Comparison of ENCODE assay signal across 8 cellular contexts in genomic region chr11:28108909-28109308, GRCh38. TPM values are rescaled to one million over a fixed set of nuclear protein-coding genes. Genes with fewer than 3 reads are reported as not detected.
DNase-seq lines count a peak whose midpoint lies in the region; ATAC-seq and TF ChIP-seq lines count a peak whose summit lies in the region.

No MANE protein-coding gene starts in this region.

- H3K27ac ChIP-seq in heart right ventricle (peak overlapping the region in 7 of 10 donors; percentile 63 to 91 (median 85)), ascending aorta (peak overlapping the region; percentile 84 to 87), lower lobe of right lung (peak overlapping the region; percentile 87), vagina (peak overlapping the region; percentile 76)

- DNase-seq in heart right ventricle: no peak
- no peak for DNase-seq in Right ventricle myocardium superior
- DNase-seq in ascending aorta (ENCODE audit: low spot score in 2 of 2): no peak
- DNase-seq in lower lobe of right lung: no peak
- no peak for DNase-seq in vagina (ENCODE audit: extremely low spot score in 2 of 2)
- DNase-seq in OCI-M2 (lab: John Stamatoyannopoulos, UW; ENCODE audit: unreplicated experiment): no peak
- DNase-seq in activated CD4-positive, CD25-positive, alpha-beta regulatory T cell treated with anti-CD3 and anti-CD28 coated beads, Interleukin-2, amount 50 U/mL, for 72 hours: no peak

- H3K9me3 ChIP-seq in heart right ventricle (no peaks in the 10 kb centered on the region), ascending aorta (no peaks in the 10 kb centered on the region), lower lobe of right lung (no peaks in the 10 kb centered on the region), vagina (no peaks in the 10 kb centered on the region)

- H3K4me1 ChIP-seq in heart right ventricle (peaks cover 0 to 45% (median 37%) of the 10 kb centered on the region in 9 donors), ascending aorta (peaks cover 4 to 15% of the 10 kb centered on the region in 2 donors), lower lobe of right lung (peaks cover 38% of the 10 kb centered on the region), vagina (peaks cover 34% of the 10 kb centered on the region)

- no peak for TF ChIP-seq POLR2A in vagina (IDR thresholded peaks at IDR 0.05)

- WGBS in heart right ventricle, 2 donors: 62 to 69% methylated on average over 3 of the region's 3 CpGs

- H3K36me3 ChIP-seq in heart right ventricle (peaks cover 0 to 9% (median 0%) of the 10 kb centered on the region in 9 donors), ascending aorta (peaks cover 0 to 3% of the 10 kb centered on the region in 2 donors), lower lobe of right lung (peaks cover 3% of the 10 kb centered on the region), vagina (peaks cover 0 to 3% of the 10 kb centered on the region in 2 donors)

- H3K4me3 ChIP-seq in heart right ventricle (peak overlapping the region; percentile 36 to 74 (median 59)), ascending aorta (peak overlapping the region; percentile 74 to 76), lower lobe of right lung (peak overlapping the region; percentile 63), vagina (peak overlapping the region; percentile 49 to 52)

- TF ChIP-seq CTCF in heart right ventricle (IDR thresholded peaks at IDR 0.05) (no peak), ascending aorta (IDR thresholded peaks at IDR 0.05) (no peak), lower lobe of right lung (IDR thresholded peaks at IDR 0.05) (no peak), vagina (IDR thresholded peaks at IDR 0.05) (no peak)

- ATAC-seq in heart right ventricle (no peak), Right ventricle myocardium superior (ENCODE audit: poor library complexity) (no peak), lower lobe of right lung (no peak), HG03457 (IDR thresholded peaks at IDR 0.05; ENCODE audit: unreplicated experiment) (no peak)

- intact Hi-C loops in heart right ventricle (cut with DNase I): loop anchor here in 4 of 10 donors (5.0 to 10.0 kb wide), 4 partner anchors 234 to 594 kb away; partner anchors contain the start of gene BDNF (in 2 of the 4)
- intact Hi-C loops in Right ventricle myocardium superior (cut with DNase I): no loop called here
- intact Hi-C loops in ascending aorta (cut with DNase I): loop anchor here (1.0 to 5.0 kb wide), 4 partner anchors 412 to 1157 kb away; partner anchors contain the start of gene LIN7C
- intact Hi-C loops in lower lobe of right lung (cut with DNase I): no loop called here
- intact Hi-C loops in vagina (cut with DNase I): loop anchor here (10.0 kb wide), 1 partner anchor 594 kb away; no protein-coding TSS in a partner anchor

- H3K27me3 ChIP-seq in heart right ventricle (no peaks in the 10 kb centered on the region), ascending aorta (no peaks in the 10 kb centered on the region), lower lobe of right lung (ENCODE audit: low read depth) (no peaks in the 10 kb centered on the region), vagina (no peaks in the 10 kb centered on the region)

RNA-seq across cellular contexts. Expression of gene METTL15, which starts 0.7 kb away (rescaled TPM):
- total RNA-seq in heart right ventricle (10 to 100 TPM in 9 of 10 donors, 1 to 10 TPM in 1; 8.9 to 13.6 (median 11.9) TPM), Right ventricle myocardium superior (8.1 TPM), ascending aorta (0.32 TPM), lower lobe of right lung (15.2 TPM), vagina (14.7 TPM)
- polyA plus RNA-seq in heart right ventricle: 1 to 10 TPM; 4.7 to 6.1 TPM

RNA-seq across cellular contexts. Expression of gene KIF18A, which starts 1.0 kb away (rescaled TPM):
- 1 to 10 TPM in 1 of 10 donors, under 1 TPM in 8, not detected in 1; 0.06 to 1.3 (median 0.17) TPM for total RNA-seq in heart right ventricle
- under 1 TPM in 1 of 2 donors, not detected in 1; 0.16 TPM for polyA plus RNA-seq in heart right ventricle
- 0.16 TPM for total RNA-seq in Right ventricle myocardium superior
- not detected for total RNA-seq in ascending aorta
- total RNA-seq in lower lobe of right lung: 2.4 TPM
- total RNA-seq in vagina: 2.5 TPM

Comparison
In these comparisons a context has a peak if more than half of its experiments do, and no peak if none do; other contexts are left out.
1. intact Hi-C loops: an anchor here in ascending aorta (1.0 to 5.0 kb wide) and vagina (10.0 kb wide); none called in Right ventricle myocardium superior and lower lobe of right lung.